In genomic region chr18:59951591-59951990, GRCh38 we compare ENCODE assay signal across 19 cellular contexts. TPM values are rescaled to one million over a fixed set of nuclear protein-coding genes. Genes with fewer than 3 reads are reported as not detected.
A peak's percentile ranks its signal among the peaks of the same experiment; 100 is the strongest.
DNase-seq lines count a peak whose midpoint lies in the region; ATAC-seq and TF ChIP-seq lines count a peak whose summit lies in the region.
"Had no signal": no experiment of that assay in that cellular context is flagged by ENCODE, and none has a peak within 500 bp of the region (broad histone marks: within the 10 kb centered on the region; RNA-seq: fewer than 3 reads in every experiment).

No MANE protein-coding gene starts in this region.

- peaks cover 53% of the 10 kb centered on the region for H3K4me1 Mint-ChIP-seq in activated T-cell treated with anti-CD3 and anti-CD28 coated beads, Interleukin-2, amount 50 U/mL, for 24 hours (ENCODE audit: low read depth)
- peaks cover 19 to 46% of the 10 kb centered on the region in 2 donors for H3K4me1 Mint-ChIP-seq in stimulated activated naive B cell treated with anti-CD40 and anti-IgM and Interleukin-4, amounts not matched to agents 10 μg/mL and 1 μg/mL and 100 μg/mL, for 72 hours

- H3K27ac Mint-ChIP-seq in activated T-cell treated with anti-CD3 and anti-CD28 coated beads, Interleukin-2, amount 50 U/mL, for 24 hours = peak overlapping the region; percentile 57
- peak overlapping the region; percentile 25 for H3K27ac Mint-ChIP-seq in stimulated activated naive B cell treated with anti-CD40 and anti-IgM and Interleukin-4, amounts not matched to agents 10 μg/mL and 1 μg/mL and 100 μg/mL, for 72 hours

- no peak for TF ChIP-seq CTCF in epithelial cell of esophagus (IDR thresholded peaks at IDR 0.05; ENCODE audit: insufficient read depth, low read depth, low read length, missing control alignments)

- no peaks in the 10 kb centered on the region for H3K27me3 Mint-ChIP-seq in activated T-cell treated with anti-CD3 and anti-CD28 coated beads, Interleukin-2, amount 50 U/mL, for 24 hours
- H3K27me3 Mint-ChIP-seq in stimulated activated naive B cell treated with anti-CD40 and anti-IgM and Interleukin-4, amounts not matched to agents 10 μg/mL and 1 μg/mL and 100 μg/mL, for 72 hours = no peaks in the 10 kb centered on the region
- H3K27me3 Mint-ChIP-seq: IgD-negative memory B cell had no signal

- H3K36me3 Mint-ChIP-seq in activated T-cell treated with anti-CD3 and anti-CD28 coated beads, Interleukin-2, amount 50 U/mL, for 24 hours (ENCODE audit: low read depth) = no peaks in the 10 kb centered on the region
- H3K36me3 Mint-ChIP-seq in stimulated activated naive B cell treated with anti-CD40 and anti-IgM and Interleukin-4, amounts not matched to agents 10 μg/mL and 1 μg/mL and 100 μg/mL, for 72 hours = no peaks in the 10 kb centered on the region
- H3K36me3 Mint-ChIP-seq: IgD-negative memory B cell had no signal

- DNase-seq in activated T-cell treated with anti-CD3 and anti-CD28 coated beads, Interleukin-2, amount 50 U/mL, for 24 hours = no peak
- DNase-seq in activated T-cell treated with anti-CD3 and anti-CD28 coated beads, Interleukin-2, amount 50 U/mL, for 1 hour = no peak
- peak; percentile 34 for DNase-seq in M059J (ENCODE audit: low read depth)
- DNase-seq in epithelial cell of esophagus (ENCODE audit: low read depth) = peak; percentile 83
- no peak for DNase-seq in stimulated activated naive B cell treated with anti-CD40 and anti-IgM and Interleukin-4, amounts not matched to agents 10 μg/mL and 1 μg/mL and 100 μg/mL, for 72 hours
- no peak for DNase-seq in NCI-H524 (lab: John Stamatoyannopoulos, UW)
- no peak for DNase-seq in ACHN
- no peak for DNase-seq in inferior parietal cortex (ENCODE audit: extremely low spot score)
- DNase-seq: 8988T, DMS 273 treated with DMSO at 0.1 percent for 48 hours, MV-4-11, NCI-H1417, NCI-H187 treated with DMSO at 0.1 percent for 48 hours, NCI-H2171 treated with DMSO at 0.1 percent for 48 hours, NCI-H446 treated with DMSO at 0.1 percent for 48 hours, NCI-H774, SHP77 treated with DMSO at 0.1 percent for 48 hours had no signal

- no peak for ATAC-seq in stimulated activated naive B cell treated with anti-CD40 and anti-IgM and Interleukin-4, amounts not matched to agents 10 μg/mL and 1 μg/mL and 100 μg/mL, for 72 hours (replicated peaks)

- H3K4me3 ChIP-seq in epithelial cell of esophagus (ENCODE audit: low read length) = no peak overlapping the region
- H3K4me3 ChIP-seq: BLaER1 treated with 17β-estradiol and CSF1 and Interleukin-3, amounts not matched to agents 10 nM and 100 nM had no signal

- H3K4me3 Mint-ChIP-seq in activated T-cell treated with anti-CD3 and anti-CD28 coated beads, Interleukin-2, amount 50 U/mL, for 24 hours = no peak overlapping the region
- no peak overlapping the region for H3K4me3 Mint-ChIP-seq in stimulated activated naive B cell treated with anti-CD40 and anti-IgM and Interleukin-4, amounts not matched to agents 10 μg/mL and 1 μg/mL and 100 μg/mL, for 72 hours
- H3K4me3 Mint-ChIP-seq: IgD-negative memory B cell had no signal

- in situ Hi-C loops in ACHN (cut with HindIII; ENCODE audit: low pct_ligation_motif_present, low pct_unique_long_range_greater_than_20kb, low sequenced_read_pairs) = no loop called here

- H3K9me3 Mint-ChIP-seq in activated T-cell treated with anti-CD3 and anti-CD28 coated beads, Interleukin-2, amount 50 U/mL, for 24 hours = no peaks in the 10 kb centered on the region
- no peaks in the 10 kb centered on the region for H3K9me3 Mint-ChIP-seq in stimulated activated naive B cell treated with anti-CD40 and anti-IgM and Interleukin-4, amounts not matched to agents 10 μg/mL and 1 μg/mL and 100 μg/mL, for 72 hours
- H3K9me3 Mint-ChIP-seq: IgD-negative memory B cell had no signal

RNA-seq across cellular contexts. Expression of gene PMAIP1, which starts 51.8 kb away (rescaled TPM):
- total RNA-seq in M059J (2014; rRNA removed; shearing (Covaris generic)) = 37.9 and 87.1 TPM in 2 replicates

Comparison
In these comparisons a context has a peak if more than half of its experiments do, and no peak if none do; other contexts are left out.
1. DNase-seq: peak in M059J (single experiment) and epithelial cell of esophagus (single experiment); none in activated T-cell treated with anti-CD3 and anti-CD28 coated beads, Interleukin-2, amount 50 U/mL, for 24 hours (single experiment), activated T-cell treated with anti-CD3 and anti-CD28 coated beads, Interleukin-2, amount 50 U/mL, for 1 hour (single experiment), stimulated activated naive B cell treated with anti-CD40 and anti-IgM and Interleukin-4, amounts not matched to agents 10 μg/mL and 1 μg/mL and 100 μg/mL, for 72 hours (single experiment), NCI-H524 (0 of 2), ACHN (single experiment) and inferior parietal cortex (single experiment).